8 cellular contexts compared by ENCODE assay signal in the genomic region with DNA sequence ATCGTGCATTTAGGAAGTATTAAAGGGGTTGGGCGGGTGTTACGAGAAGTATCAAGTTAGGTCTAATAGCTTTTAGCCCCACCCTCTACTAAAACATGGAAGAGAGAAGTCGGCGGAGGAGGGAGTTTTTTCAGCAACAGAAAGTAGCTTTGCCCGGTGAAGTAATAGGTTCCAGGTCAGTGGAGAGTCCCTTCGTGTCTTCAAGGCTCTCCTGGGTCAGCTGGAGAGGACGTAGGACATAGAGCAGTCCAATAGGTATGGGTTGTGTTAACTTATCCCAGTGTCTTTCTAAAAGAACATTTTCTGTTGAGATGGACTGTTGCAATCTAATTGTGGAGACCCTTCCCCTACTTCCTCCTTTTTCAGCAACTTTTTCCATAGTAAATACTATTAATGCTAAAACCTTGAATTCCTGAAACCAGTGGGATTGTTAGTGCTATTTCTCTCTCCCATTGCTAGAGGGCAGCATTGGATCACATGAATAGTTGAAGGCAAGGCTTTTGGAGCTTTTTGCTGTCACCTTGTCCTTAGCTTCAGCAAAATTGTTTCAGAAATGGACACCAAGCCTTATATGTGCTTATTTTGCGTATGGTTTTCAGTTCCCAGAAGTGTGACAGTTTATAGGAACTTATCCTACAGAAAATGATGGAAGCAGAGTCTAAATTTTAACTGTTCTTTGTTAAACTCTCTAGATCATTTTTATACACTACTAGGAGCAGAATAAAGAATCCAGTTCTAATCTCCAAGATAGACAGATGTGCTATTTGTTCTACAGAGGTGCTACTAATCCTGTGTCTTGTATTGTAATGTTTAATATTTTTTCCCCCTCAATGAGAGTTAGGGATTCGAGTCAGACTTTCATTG. TPM values are rescaled to one million over a fixed set of nuclear protein-coding genes. Genes with fewer than 3 reads are reported as not detected.
A peak's percentile ranks its signal among the peaks of the same experiment; 100 is the strongest.
DNase-seq lines count a peak whose midpoint lies in the region; ATAC-seq, FAIRE-seq and TF ChIP-seq lines count a peak whose summit lies in the region.

No MANE protein-coding gene starts in this region.

- FAIRE-seq in H1 (lab: Jason Lieb, UNC): peak; percentile 93

- H3K9me3 ChIP-seq in OCI-LY1 (ENCODE audit: low read length) (no peaks in the 10 kb centered on the region), H1 (ENCODE audit: insufficient read depth in 2 of 2, low read depth in 1 of 2, low read length in 1 of 2) (no peaks in the 10 kb centered on the region)
- no peaks in the 10 kb centered on the region for H3K9me3 ChIP-seq in naive thymus-derived CD4-positive, alpha-beta T cell (ENCODE audit: control insufficient read depth in 2 of 3, low read length in 3 of 3)

- H3K79me2 ChIP-seq in OCI-LY1 (ENCODE audit: insufficient read depth, low read length) (no peaks in the 10 kb centered on the region), H1 (ENCODE audit: control insufficient read depth in 1 of 2, insufficient read depth in 2 of 2, low read length in 2 of 2) (peaks cover 0 to 2% of the 10 kb centered on the region in 2 experiments; a peak in 1 of 4 replicates)

- TF ChIP-seq POLR2A in H1 (IDR thresholded peaks at IDR 0.05; ENCODE audit: control extremely low read depth in 1 of 2, low read depth in 2 of 2, low read length in 2 of 2): 0 out of 3 replicates have a peak, but pooled peaks of 1 of the 2 experiments have one; percentile 8

- no peak overlapping the region for H2BK12ac ChIP-seq in H1 (ENCODE audit: low read depth, low read length)

- H3K4me1 ChIP-seq in OCI-LY1 (ENCODE audit: insufficient read depth, low read length, severe bottlenecking): no peaks in the 10 kb centered on the region
- H3K4me1 ChIP-seq in H1 (replicated peaks in 1 of 4; ENCODE audit: control insufficient read depth in 3 of 4, insufficient read depth in 4 of 4, low read length in 3 of 4): peaks cover 0 to 11% (median 3%) of the 10 kb centered on the region in 4 experiments; a peak in 2 of 7 replicates
- no peaks in the 10 kb centered on the region for H3K4me1 ChIP-seq in naive thymus-derived CD4-positive, alpha-beta T cell (ENCODE audit: control insufficient read depth in 2 of 2, insufficient read depth in 2 of 2, low read length in 2 of 2)

- H3K36me3 ChIP-seq in OCI-LY1 (ENCODE audit: insufficient read depth, low read length): peaks cover 38% of the 10 kb centered on the region
- peaks cover 0 to 14% (median 6%) of the 10 kb centered on the region in 4 experiments; a peak in 4 of 8 replicates for H3K36me3 ChIP-seq in H1 (ENCODE audit: control insufficient read depth in 2 of 4, insufficient read depth in 4 of 4, low read length in 3 of 4)
- H3K36me3 ChIP-seq in naive thymus-derived CD4-positive, alpha-beta T cell (ENCODE audit: control insufficient read depth in 2 of 3, insufficient read depth in 3 of 3, low read length in 3 of 3): peaks cover 0 to 19% (median 0%) of the 10 kb centered on the region in 3 experiments

- in situ Hi-C loops in Caki2 (cut with HindIII; ENCODE audit: low pct_unique_long_range_greater_than_20kb, low sequenced_read_pairs): no loop called here

- H3K56ac ChIP-seq in H1 (replicated peaks; ENCODE audit: insufficient read length, low read depth, low read length): no peak overlapping the region

- no peak overlapping the region for H3K4me2 ChIP-seq in OCI-LY1 (ENCODE audit: low read length)
- no peak overlapping the region for H3K4me2 ChIP-seq in H1 (ENCODE audit: insufficient read depth in 1 of 2, low read depth in 2 of 2, low read length in 2 of 2)

- no peak overlapping the region for H3K23ac ChIP-seq in H1 (ENCODE audit: insufficient read length)

- H3K4me3 ChIP-seq in HL-60 (replicated peaks; ENCODE audit: insufficient read depth, low read length) (no peak overlapping the region), OCI-LY1 (ENCODE audit: low read depth, low read length, poor library complexity, severe bottlenecking) (no peak overlapping the region), H1 (ENCODE audit: extremely low read depth in 1 of 4, insufficient read depth in 2 of 4, low read depth in 3 of 4, low read length in 4 of 4) (no peak overlapping the region)
- no peak overlapping the region for H3K4me3 ChIP-seq in naive thymus-derived CD4-positive, alpha-beta T cell (ENCODE audit: low read length)

- peaks cover 4 to 16% (median 7%) of the 10 kb centered on the region in 5 donors for H3K36me3 Mint-ChIP-seq in naive thymus-derived CD4-positive, alpha-beta T cell

- intact Hi-C loops in naive thymus-derived CD4-positive, alpha-beta T cell (cut with micrococcal nuclease): loop anchor here (1.0 to 2.0 kb wide), 6 partner anchors 72 to 466 kb away; no protein-coding TSS in a partner anchor

- H3K9me2 ChIP-seq in OCI-LY1 (ENCODE audit: low read depth, low read length): no peaks in the 10 kb centered on the region

- CTCF ChIA-PET in H1 (lab: Charles Lee; ENCODE audit: partially characterized antibody): interaction anchor here (0.6 to 3.8 kb wide), 33 partner anchors 9 to 458 kb away, joined by 3 to 42 read pairs (median 4); no protein-coding TSS in a partner anchor
- CTCF ChIA-PET in naive thymus-derived CD4-positive, alpha-beta T cell (lab: Charles Lee): interaction anchor here (0.7 to 2.2 kb wide), 10 partner anchors 8 to 342 kb away, joined by 3 to 10 read pairs (median 4); no protein-coding TSS in a partner anchor

- H3K79me1 ChIP-seq in H1 (ENCODE audit: low read depth, low read length): no peaks in the 10 kb centered on the region

- DNase-seq in Caki2 (ENCODE audit: low read depth) (peak; percentile 30), HL-60 (ENCODE audit: low read depth in 1 of 2, low spot score in 1 of 2) (peak in 1 of 2 experiments; percentile 9), H1 (ENCODE audit: low read depth in 1 of 2, low spot score in 2 of 2) (no peak), islet precursor cell (no peak), 8988T (no peak)
- DNase-seq in naive thymus-derived CD4-positive, alpha-beta T cell: peak in 5 of 9 donors; percentile 15 to 43 (median 25)

- peaks cover 0 to 2% (median 0%) of the 10 kb centered on the region in 11 donors for H3K9me3 Mint-ChIP-seq in naive thymus-derived CD4-positive, alpha-beta T cell

- POLR2A ChIA-PET in H1 (lab: Charles Lee; ENCODE audit: partially characterized antibody): interaction anchor here (0.5 to 2.2 kb wide), 4 partner anchors 10 to 341 kb away, joined by 3 to 8 read pairs (median 3); partner anchors contain the start of gene UTP18
- POLR2A ChIA-PET in naive thymus-derived CD4-positive, alpha-beta T cell (lab: Charles Lee): no interaction called here

- ATAC-seq in naive thymus-derived CD4-positive, alpha-beta T cell: peak; percentile 42
- no peak for ATAC-seq in HG03521 (IDR thresholded peaks at IDR 0.05; ENCODE audit: unreplicated experiment)

- no peak overlapping the region for H3K18ac ChIP-seq in H1 (ENCODE audit: extremely low read depth, low read length)

- H4K5ac ChIP-seq in H1 (ENCODE audit: insufficient read length, low read depth, low read length): no peak overlapping the region

- peaks cover 0 to 14% (median 5%) of the 10 kb centered on the region in 7 donors for H3K4me1 Mint-ChIP-seq in naive thymus-derived CD4-positive, alpha-beta T cell

- no peak for TF ChIP-seq EP300 in H1 (IDR thresholded peaks at IDR 0.05; ENCODE audit: borderline replicate concordance in 1 of 2, low read depth in 2 of 2, low read length in 2 of 2)

- H2BK120ac ChIP-seq in H1 (replicated peaks; ENCODE audit: low read depth, low read length): no peak overlapping the region

- H2BK20ac ChIP-seq in H1 (ENCODE audit: low read length): no peak overlapping the region

- H3K9ac ChIP-seq in OCI-LY1 (ENCODE audit: low read length) (no peak overlapping the region), H1 (replicated peaks in 1 of 4; ENCODE audit: extremely low read depth in 1 of 4, low read depth in 3 of 4, low read length in 3 of 4) (no peak overlapping the region)

- TF ChIP-seq RAD21 in H1 (IDR thresholded peaks at IDR 0.05 in 1 of 2, conservative IDR thresholded peaks at IDR 0.05 in 1 of 2; ENCODE audit: low read depth in 2 of 2, low read length in 2 of 2): peak; percentile 80 to 87

- H4K8ac ChIP-seq in H1 (ENCODE audit: extremely low read depth, insufficient read depth, low read length): no peak overlapping the region

- no peak overlapping the region for H3K4me3 Mint-ChIP-seq in naive thymus-derived CD4-positive, alpha-beta T cell

- no peak overlapping the region for H3K4ac ChIP-seq in H1 (replicated peaks; ENCODE audit: insufficient read length, low read depth, low read length)

- H4K91ac ChIP-seq in H1 (replicated peaks; ENCODE audit: insufficient read length, low read length): no peak overlapping the region

- no peak overlapping the region for H2BK15ac ChIP-seq in H1 (ENCODE audit: low read length)

- H3K27me3 ChIP-seq in HL-60 (ENCODE audit: insufficient read depth, poor library complexity, severe bottlenecking) (no peaks in the 10 kb centered on the region), OCI-LY1 (ENCODE audit: insufficient read depth, low read length) (no peaks in the 10 kb centered on the region), H1 (replicated peaks in 1 of 4; ENCODE audit: control insufficient read depth in 3 of 4, extremely low read depth in 1 of 4, insufficient read depth in 3 of 4, low read length in 3 of 4) (no peaks in the 10 kb centered on the region)
- H3K27me3 ChIP-seq in naive thymus-derived CD4-positive, alpha-beta T cell (ENCODE audit: control insufficient read depth in 2 of 2, insufficient read depth in 2 of 2, low read length in 2 of 2): no peaks in the 10 kb centered on the region

- no peaks in the 10 kb centered on the region; the same call in 1 of the 2 replicates for H3K23me2 ChIP-seq in H1 (ENCODE audit: low read depth, low read length)

- peak; percentile 70 for TF ChIP-seq CTCF in HL-60 (IDR thresholded peaks at IDR 0.05; ENCODE audit: insufficient read depth, low read length)
- peak; percentile 75 for TF ChIP-seq CTCF in OCI-LY1 (IDR thresholded peaks at IDR 0.05; ENCODE audit: low read length)
- TF ChIP-seq CTCF in H1 (IDR thresholded peaks at IDR 0.05; ENCODE audit: control extremely low read depth in 1 of 3, insufficient read depth in 1 of 3, low read depth in 1 of 3, low read length in 3 of 3): peak in 2 of 3 experiments; percentile 68 to 83; a peak in 3 of 4 replicates

- H3K27ac ChIP-seq in HL-60 (replicated peaks) (no peak overlapping the region), OCI-LY1 (ENCODE audit: low read depth, low read length, poor library complexity, severe bottlenecking) (no peak overlapping the region), H1 (ENCODE audit: low read depth, low read length) (no peak overlapping the region)
- no peak overlapping the region for H3K27ac ChIP-seq in naive thymus-derived CD4-positive, alpha-beta T cell (ENCODE audit: low read depth, low read length)

- H3K14ac ChIP-seq in H1 (ENCODE audit: insufficient read length): no peak overlapping the region

- H4K20me1 ChIP-seq in OCI-LY1 (ENCODE audit: insufficient read depth, low read length) (no peaks in the 10 kb centered on the region), H1 (replicated peaks in 1 of 2; ENCODE audit: control insufficient read depth in 1 of 2, insufficient read depth in 2 of 2, low read length in 2 of 2) (no peaks in the 10 kb centered on the region)

- WGBS in H1 (ENCODE audit: extremely low coverage in 1 of 2, insufficient coverage in 1 of 2, insufficient read length in 1 of 2, insufficient replicate concordance in 2 of 2, low coverage in 1 of 2, low lambda C conversion rate in 2 of 2, missing lambda C conversion rate in 1 of 2), 2 experiments: 86% methylated on average over 10 of the region's 10 CpGs; no CpG with 5 or more reads in 1 of the 2 experiments

- H3K27ac Mint-ChIP-seq in naive thymus-derived CD4-positive, alpha-beta T cell: peak overlapping the region in 2 of 9 donors; percentile 23 to 25

- no peaks in the 10 kb centered on the region for H3F3A ChIP-seq in OCI-LY1 (ENCODE audit: insufficient read depth, low read length)

- H2BK5ac ChIP-seq in H1 (ENCODE audit: low read depth, low read length): no peak overlapping the region

- no peak overlapping the region for H2AFZ ChIP-seq in OCI-LY1 (ENCODE audit: low read length)
- no peak overlapping the region for H2AFZ ChIP-seq in H1 (ENCODE audit: low read length)

- no peak overlapping the region for H2AK5ac ChIP-seq in H1 (ENCODE audit: low read depth, low read length)

- no peaks in the 10 kb centered on the region for H3K27me3 Mint-ChIP-seq in naive thymus-derived CD4-positive, alpha-beta T cell

RNA-seq across cellular contexts. Expression of gene UTP18, which starts 38.4 kb away (rescaled TPM):
- 120 and 128 TPM in 2 replicates for total RNA-seq in Caki2 (2014; rRNA removed; shearing (Covaris generic); ENCODE audit: low replicate concordance)
- 79.6 and 85.7 TPM in 2 replicates for total RNA-seq in H1 (2021; fragmentation: NEBNext Ultra II Directional; extraction: Animal tissue kit (Norgen Biotek cat#: 25700))
- 11.3 and 17.9 TPM in 2 replicates for polyA plus RNA-seq in H1 (2011; rRNA removed)
- 35.0 TPM for polyA plus RNA-seq in H1 (2011; cell fraction: cytosol; rRNA removed)
- polyA plus RNA-seq in H1 (2011; cell fraction: nucleus; rRNA removed): 8.4 TPM
- 51.7 to 77.2 TPM (median 55.6 TPM) in 4 replicates for polyA plus RNA-seq in H1 (2012, experiment 1 of 2)
- 15.4 TPM for polyA plus RNA-seq in H1 (2012, experiment 2 of 2)
- polyA plus RNA-seq in H1 (2013, experiment 1 of 2): 55.7 TPM
- 56.7 TPM for polyA plus RNA-seq in H1 (2013, experiment 2 of 2)
- 14.1 and 17.6 TPM in 2 replicates for polyA minus RNA-seq in H1 (2011; rRNA and poly(A)+ RNA removed)
- 15.3 TPM for polyA minus RNA-seq in H1 (2011; cell fraction: cytosol; rRNA and poly(A)+ RNA removed)
- polyA minus RNA-seq in H1 (2011; cell fraction: nucleus; rRNA and poly(A)+ RNA removed): 19.3 TPM
- 10 to 100 TPM; 31.1 to 46.2 (median 45.5) TPM for total RNA-seq in naive thymus-derived CD4-positive, alpha-beta T cell
- polyA plus RNA-seq in naive thymus-derived CD4-positive, alpha-beta T cell: 10 to 100 TPM; 51.5 to 71.6 TPM

RNA-seq across cellular contexts. Expression of gene MBTD1, which starts 38.9 kb away (rescaled TPM):
- 3.9 and 12.0 TPM in 2 replicates for total RNA-seq in Caki2 (2014; rRNA removed; shearing (Covaris generic); ENCODE audit: low replicate concordance)
- 51.4 TPM in 2 replicates for total RNA-seq in H1 (2021; fragmentation: NEBNext Ultra II Directional; extraction: Animal tissue kit (Norgen Biotek cat#: 25700))
- 10.9 and 20.3 TPM in 2 replicates for polyA plus RNA-seq in H1 (2011; rRNA removed)
- 22.4 TPM for polyA plus RNA-seq in H1 (2011; cell fraction: cytosol; rRNA removed)
- polyA plus RNA-seq in H1 (2011; cell fraction: nucleus; rRNA removed): 9.3 TPM
- polyA plus RNA-seq in H1 (2012, experiment 1 of 2): 17.7 to 36.7 TPM (median 25.0 TPM) in 4 replicates
- 1.8 TPM for polyA plus RNA-seq in H1 (2012, experiment 2 of 2)
- 21.6 TPM for polyA plus RNA-seq in H1 (2013, experiment 1 of 2)
- polyA plus RNA-seq in H1 (2013, experiment 2 of 2): 20.7 TPM
- polyA minus RNA-seq in H1 (2011; rRNA and poly(A)+ RNA removed): 31.9 and 42.1 TPM in 2 replicates
- 22.8 TPM for polyA minus RNA-seq in H1 (2011; cell fraction: cytosol; rRNA and poly(A)+ RNA removed)
- polyA minus RNA-seq in H1 (2011; cell fraction: nucleus; rRNA and poly(A)+ RNA removed): 49.7 TPM
- 10 to 100 TPM; 16.9 to 35.8 (median 28.9) TPM for total RNA-seq in naive thymus-derived CD4-positive, alpha-beta T cell
- polyA plus RNA-seq in naive thymus-derived CD4-positive, alpha-beta T cell: 1 to 10 TPM; 7.0 to 8.3 TPM

Comparison
In these comparisons a context has a peak if more than half of its experiments do, and no peak if none do; other contexts are left out.
1. DNase-seq: peak in Caki2 (single experiment) and naive thymus-derived CD4-positive, alpha-beta T cell (5 of 9); none in H1 (0 of 2), islet precursor cell (single experiment) and 8988T (single experiment).
2. Peak in every context shown above with its lines, with median percentiles within 50 percentile points of each other: CTCF ChIP-seq.